In genomic region chr12:13164859-13165577, GRCh38 we compare ENCODE assay signal across 3 cellular contexts.
TF ChIP-seq lines count a peak whose summit lies in the region.

No MANE protein-coding gene starts in this region.

TF ChIP-seq in HCT116, 20 proteins besides CTCF, POLR2A, EP300 and RAD21:
- TF ChIP-seq ATF3 (IDR thresholded peaks at IDR 0.05) (no peak), TCF7L2 (IDR thresholded peaks at IDR 0.05; ENCODE audit: borderline replicate concordance, extremely low read depth, insufficient read depth, insufficient read length) (no peak), ELF1 (IDR thresholded peaks at IDR 0.05; ENCODE audit: borderline replicate concordance, low read depth) (no peak), JUND (IDR thresholded peaks at IDR 0.05) (no peak), YY1 (IDR thresholded peaks at IDR 0.05; ENCODE audit: extremely low read depth, insufficient replicate concordance, low read depth, low read length) (no peak), EZH2phosphoT487 (IDR thresholded peaks at IDR 0.05; ENCODE audit: borderline replicate concordance) (no peak), POLR2AphosphoS5 (IDR thresholded peaks at IDR 0.05; ENCODE audit: low read depth, low read length) (no peak), CEBPB (IDR thresholded peaks at IDR 0.05; ENCODE audit: low read depth) (no peak), FOSL1 (IDR thresholded peaks at IDR 0.05; ENCODE audit: low read depth) (no peak), ZFX (IDR thresholded peaks at IDR 0.05) (no peak), ZNF274 (IDR thresholded peaks at IDR 0.05; ENCODE audit: low read depth, low read length) (no peak), EZH2 (IDR thresholded peaks at IDR 0.05) (no peak), SIN3A (IDR thresholded peaks at IDR 0.05; ENCODE audit: low read depth) (no peak)

TF ChIP-seq in K562, 482 proteins besides CTCF, POLR2A, EP300 and RAD21:
- TF ChIP-seq BCLAF1 (IDR thresholded peaks at IDR 0.05; ENCODE audit: borderline replicate concordance in 1 of 2, control insufficient read depth in 1 of 2, low read depth in 2 of 2, low read length in 1 of 2) (no peak), GTF3C2 (IDR thresholded peaks at IDR 0.05; ENCODE audit: borderline replicate concordance, extremely low read depth, insufficient read length) (no peak), HMBOX1 (IDR thresholded peaks at IDR 0.05) (peak; percentile 93), ZNF217 (CRISPR knock-in tag; IDR thresholded peaks at IDR 0.05) (no peak), PHB (CRISPR knock-in tag; IDR thresholded peaks at IDR 0.05) (no peak), SMAD1 (IDR thresholded peaks at IDR 0.05; ENCODE audit: low read depth, low read length, partially characterized antibody) (no peak), ZNF133 (CRISPR knock-in tag; IDR thresholded peaks at IDR 0.05) (no peak), REST (CRISPR knock-in tag; IDR thresholded peaks at IDR 0.05; ENCODE audit: low read depth) (no peak)

TF ChIP-seq in GM12891, 5 proteins besides CTCF, POLR2A, EP300 and RAD21:
- TF ChIP-seq TAF1 (IDR thresholded peaks at IDR 0.05; ENCODE audit: low read depth, low read length) = no peak
- TF ChIP-seq POLR2AphosphoS5 (IDR thresholded peaks at IDR 0.05; ENCODE audit: low read depth, low read length) = no peak
- TF ChIP-seq POU2F2 (IDR thresholded peaks at IDR 0.05; ENCODE audit: low read depth, low read length) = no peak
- TF ChIP-seq PAX5 (IDR thresholded peaks at IDR 0.05; ENCODE audit: insufficient read depth, low read length, severe bottlenecking) = no peak
- no peak for TF ChIP-seq SPI1 (IDR thresholded peaks at IDR 0.05; ENCODE audit: low read depth, low read length)
